Comparison of ENCODE assay signal across 1 cellular context in the genomic region with DNA sequence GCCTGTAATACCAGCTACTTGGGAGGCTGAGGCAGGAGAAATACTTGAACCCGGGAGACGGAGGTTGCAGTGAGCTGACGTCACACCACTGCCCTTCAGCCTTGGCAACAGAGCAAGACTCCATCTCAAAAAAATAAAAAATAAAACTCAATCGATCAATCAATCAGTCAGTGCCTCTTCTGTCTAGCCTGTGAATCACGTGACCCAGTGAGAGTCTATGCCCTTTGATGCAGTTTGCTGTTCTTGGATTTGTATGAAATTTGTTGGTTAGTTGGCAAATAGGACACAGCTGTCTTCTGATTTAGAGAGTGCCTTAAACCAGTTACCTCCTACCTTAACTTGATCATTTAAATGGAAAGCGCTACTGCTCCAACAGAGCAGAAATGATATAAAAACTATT.
TF ChIP-seq lines count a peak whose summit lies in the region.

No MANE protein-coding gene starts in this region.

TF ChIP-seq in HepG2, 621 proteins besides CTCF, POLR2A, EP300 and RAD21 (continued from another document):
- TF ChIP-seq, protein P1, sequence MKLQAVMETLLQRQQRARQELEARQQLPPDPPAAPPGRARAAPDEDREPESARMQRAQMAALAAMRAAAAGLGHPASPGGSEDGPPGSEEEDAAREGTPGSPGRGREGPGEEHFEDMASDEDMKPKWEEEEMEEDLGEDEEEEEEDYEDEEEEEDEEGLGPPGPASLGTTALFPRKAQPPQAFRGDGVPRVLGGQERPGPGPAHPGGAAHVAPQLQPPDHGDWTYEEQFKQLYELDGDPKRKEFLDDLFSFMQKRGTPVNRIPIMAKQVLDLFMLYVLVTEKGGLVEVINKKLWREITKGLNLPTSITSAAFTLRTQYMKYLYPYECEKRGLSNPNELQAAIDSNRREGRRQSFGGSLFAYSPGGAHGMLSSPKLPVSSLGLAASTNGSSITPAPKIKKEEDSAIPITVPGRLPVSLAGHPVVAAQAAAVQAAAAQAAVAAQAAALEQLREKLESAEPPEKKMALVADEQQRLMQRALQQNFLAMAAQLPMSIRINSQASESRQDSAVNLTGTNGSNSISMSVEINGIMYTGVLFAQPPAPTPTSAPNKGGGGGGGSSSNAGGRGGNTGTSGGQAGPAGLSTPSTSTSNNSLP (IDR thresholded peaks at IDR 0.05; ENCODE audit: low read depth, low read length), result no peak
- no peak for TF ChIP-seq ZFP36L2 (CRISPR knock-in tag; IDR thresholded peaks at IDR 0.05)
- TF ChIP-seq NFIC (IDR thresholded peaks at IDR 0.05; ENCODE audit: low read length), result no peak
- TF ChIP-seq ZNF263 (CRISPR knock-in tag; IDR thresholded peaks at IDR 0.05), result no peak
- no peak for TF ChIP-seq TARDBP (CRISPR knock-in tag; IDR thresholded peaks at IDR 0.05)
- no peak for TF ChIP-seq ZEB1 (IDR thresholded peaks at IDR 0.05; ENCODE audit: insufficient replicate concordance, low read depth)
- TF ChIP-seq KLF13 (CRISPR knock-in tag; IDR thresholded peaks at IDR 0.05), result no peak
- no peak for TF ChIP-seq TBX3 (IDR thresholded peaks at IDR 0.05; ENCODE audit: borderline replicate concordance)
- TF ChIP-seq SMARCE1 (IDR thresholded peaks at IDR 0.05; ENCODE audit: borderline replicate concordance), result no peak
